20 cellular contexts compared by ENCODE assay signal in the genomic region with DNA sequence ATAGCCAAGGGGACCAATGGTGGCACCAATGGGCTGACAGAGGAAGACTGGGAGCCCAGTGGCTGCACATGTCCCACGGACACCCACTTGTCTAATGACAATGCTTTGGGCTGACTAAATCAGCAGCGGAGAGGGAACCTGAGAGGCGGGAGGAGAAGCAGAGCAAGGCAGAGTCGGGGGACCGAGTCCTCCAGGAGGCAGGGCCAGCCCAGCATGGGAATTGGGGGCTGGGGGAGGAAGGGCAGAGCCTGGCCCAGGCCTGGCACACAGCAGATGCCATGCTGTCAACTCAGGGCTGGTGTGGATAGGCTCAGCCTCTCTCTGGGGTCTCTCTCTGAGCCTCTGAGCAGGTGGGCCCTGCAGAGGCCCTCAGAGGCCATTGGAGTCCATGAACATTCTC.
DNase-seq lines count a peak whose midpoint lies in the region; ATAC-seq, FAIRE-seq and TF ChIP-seq lines count a peak whose summit lies in the region.
"Had no signal": no experiment of that assay in that cellular context is flagged by ENCODE, and none has a peak within 500 bp of the region (broad histone marks: within the 10 kb centered on the region; RNA-seq: fewer than 3 reads in every experiment).

No MANE protein-coding gene starts in this region.

- H3K27me3 ChIP-seq in RWPE2 (ENCODE audit: insufficient read depth, poor library complexity, severe bottlenecking) (no peaks in the 10 kb centered on the region), PC-3 (ENCODE audit: low read length) (peaks cover 21% of the 10 kb centered on the region)

- ATAC-seq in RWPE2 (ENCODE audit: low read depth) (no peak), GM19328 (IDR thresholded peaks at IDR 0.05; ENCODE audit: unreplicated experiment) (no peak), PC-3 (no peak)
- no peak for ATAC-seq in stimulated activated naive B cell treated with anti-CD40 and anti-IgM and Interleukin-4, amounts not matched to agents 10 μg/mL and 1 μg/mL and 100 μg/mL, for 72 hours (replicated peaks)
- ATAC-seq: Right ventricle myocardium inferior had no signal

- no peak overlapping the region for H3K27ac ChIP-seq in RWPE2 (ENCODE audit: poor library complexity, severe bottlenecking)
- no peak overlapping the region for H3K27ac ChIP-seq in kidney (ENCODE audit: low read depth in 2 of 2, low read length in 2 of 2)
- H3K27ac ChIP-seq in PC-3 (ENCODE audit: low read length): no peak overlapping the region
- H3K27ac ChIP-seq: C4-2B had no signal

- H3K9me3 Mint-ChIP-seq in activated CD4-positive, alpha-beta T cell treated with anti-CD3 and anti-CD28 coated beads, Interleukin-2, amount 10 ng/mL, durations not matched to agents 24 days and 14 days: peaks cover 9% of the 10 kb centered on the region
- peaks cover 3% of the 10 kb centered on the region for H3K9me3 Mint-ChIP-seq in activated CD4-positive, alpha-beta T cell treated with anti-CD3 and anti-CD28 coated beads, Interleukin-2, amount 10 ng/mL, durations not matched to agents 7 days and 5 days
- H3K9me3 Mint-ChIP-seq in stimulated activated naive B cell treated with anti-CD40 and anti-IgM and Interleukin-4, amounts not matched to agents 10 μg/mL and 1 μg/mL and 100 μg/mL, for 72 hours: no peaks in the 10 kb centered on the region

- H3K36me3 ChIP-seq in RWPE2 (ENCODE audit: low read depth): no peaks in the 10 kb centered on the region
- H3K36me3 ChIP-seq in kidney (ENCODE audit: control insufficient read depth in 1 of 2, insufficient read depth in 2 of 2, low read length in 2 of 2): no peaks in the 10 kb centered on the region
- H3K36me3 ChIP-seq in PC-3 (ENCODE audit: low read depth, low read length): no peaks in the 10 kb centered on the region

- H3K27ac Mint-ChIP-seq in activated CD4-positive, alpha-beta T cell treated with anti-CD3 and anti-CD28 coated beads, Interleukin-2, amount 10 ng/mL, durations not matched to agents 24 days and 14 days: peak overlapping the region; percentile 31
- H3K27ac Mint-ChIP-seq in activated CD4-positive, alpha-beta T cell treated with anti-CD3 and anti-CD28 coated beads, Interleukin-2, amount 10 ng/mL, durations not matched to agents 7 days and 5 days: no peak overlapping the region
- peak overlapping the region; percentile 73 for H3K27ac Mint-ChIP-seq in stimulated activated naive B cell treated with anti-CD40 and anti-IgM and Interleukin-4, amounts not matched to agents 10 μg/mL and 1 μg/mL and 100 μg/mL, for 72 hours

- H3K4me3 ChIP-seq in RWPE2 (ENCODE audit: severe bottlenecking) (no peak overlapping the region), kidney (ENCODE audit: low read length in 2 of 2) (no peak overlapping the region), PC-3 (ENCODE audit: low read length) (no peak overlapping the region)

- TF ChIP-seq CTCF in RWPE2 (IDR thresholded peaks at IDR 0.05; ENCODE audit: poor library complexity, severe bottlenecking): no peak
- no peak for TF ChIP-seq CTCF in kidney (IDR thresholded peaks at IDR 0.05; ENCODE audit: borderline replicate concordance, extremely low read depth, insufficient read depth)
- no peak for TF ChIP-seq CTCF in PC-3 (conservative IDR thresholded peaks at IDR 0.05; ENCODE audit: low read depth, low read length)

- H3K9me3 ChIP-seq in RWPE2 (ENCODE audit: severe bottlenecking) (no peaks in the 10 kb centered on the region), kidney (ENCODE audit: control insufficient read depth in 1 of 2, low read length in 2 of 2) (no peaks in the 10 kb centered on the region), PC-3 (ENCODE audit: low read length) (no peaks in the 10 kb centered on the region)

- no peak overlapping the region for H3K4me3 Mint-ChIP-seq in activated CD4-positive, alpha-beta T cell treated with anti-CD3 and anti-CD28 coated beads, Interleukin-2, amount 10 ng/mL, durations not matched to agents 24 days and 14 days
- no peak overlapping the region for H3K4me3 Mint-ChIP-seq in activated CD4-positive, alpha-beta T cell treated with anti-CD3 and anti-CD28 coated beads, Interleukin-2, amount 10 ng/mL, durations not matched to agents 7 days and 5 days
- no peak overlapping the region for H3K4me3 Mint-ChIP-seq in stimulated activated naive B cell treated with anti-CD40 and anti-IgM and Interleukin-4, amounts not matched to agents 10 μg/mL and 1 μg/mL and 100 μg/mL, for 72 hours

- no peaks in the 10 kb centered on the region for H4K20me1 ChIP-seq in PC-3 (ENCODE audit: low read length)

- intact Hi-C loops in activated CD4-positive, alpha-beta T cell treated with anti-CD3 and anti-CD28 coated beads, Interleukin-2, amount 10 ng/mL, durations not matched to agents 24 days and 14 days (cut with micrococcal nuclease): no loop called here
- intact Hi-C loops in kidney (cut with DNase I): no loop called here
- intact Hi-C loops in PC-3 (cut with micrococcal nuclease): no loop called here

- H3F3A ChIP-seq in PC-3 (ENCODE audit: low read length, unreplicated experiment): no peaks in the 10 kb centered on the region

- H3K9me2 ChIP-seq in PC-3 (replicated peaks; ENCODE audit: low read length): no peaks in the 10 kb centered on the region

- H3K4me1 ChIP-seq in RWPE2 (ENCODE audit: insufficient read depth, poor library complexity, severe bottlenecking): no peaks in the 10 kb centered on the region
- no peaks in the 10 kb centered on the region for H3K4me1 ChIP-seq in kidney (ENCODE audit: control insufficient read depth in 1 of 2, insufficient read depth in 1 of 2, low read depth in 1 of 2, low read length in 2 of 2)
- H3K4me1 ChIP-seq in PC-3 (ENCODE audit: insufficient read depth, low read length): no peaks in the 10 kb centered on the region

- POLR2A ChIA-PET in activated CD4-positive, alpha-beta T cell treated with anti-CD3 and anti-CD28 coated beads, Interleukin-2, amount 10 ng/mL, durations not matched to agents 7 days and 5 days (lab: Charles Lee): no interaction called here
- POLR2A ChIA-PET in PC-3 (lab: Charles Lee; ENCODE audit: unreplicated experiment): no interaction called here

- no TSS peak for BruUV-seq in PC-3 (replicated peaks; lab: Mats Ljungman, UMichigan)

- H3K27me3 Mint-ChIP-seq in activated CD4-positive, alpha-beta T cell treated with anti-CD3 and anti-CD28 coated beads, Interleukin-2, amount 10 ng/mL, durations not matched to agents 24 days and 14 days: peaks cover 20% of the 10 kb centered on the region
- peaks cover 7% of the 10 kb centered on the region for H3K27me3 Mint-ChIP-seq in activated CD4-positive, alpha-beta T cell treated with anti-CD3 and anti-CD28 coated beads, Interleukin-2, amount 10 ng/mL, durations not matched to agents 7 days and 5 days
- H3K27me3 Mint-ChIP-seq in stimulated activated naive B cell treated with anti-CD40 and anti-IgM and Interleukin-4, amounts not matched to agents 10 μg/mL and 1 μg/mL and 100 μg/mL, for 72 hours: no peaks in the 10 kb centered on the region

- no peak for FAIRE-seq in kidney (lab: Jason Lieb, UNC)
- FAIRE-seq: A204.1, D721Med, RCC 7860 had no signal

- no peaks in the 10 kb centered on the region for H3K36me3 Mint-ChIP-seq in activated CD4-positive, alpha-beta T cell treated with anti-CD3 and anti-CD28 coated beads, Interleukin-2, amount 10 ng/mL, durations not matched to agents 24 days and 14 days (ENCODE audit: low read depth)
- peaks cover 1% of the 10 kb centered on the region for H3K36me3 Mint-ChIP-seq in activated CD4-positive, alpha-beta T cell treated with anti-CD3 and anti-CD28 coated beads, Interleukin-2, amount 10 ng/mL, durations not matched to agents 7 days and 5 days (ENCODE audit: low read depth)
- H3K36me3 Mint-ChIP-seq in stimulated activated naive B cell treated with anti-CD40 and anti-IgM and Interleukin-4, amounts not matched to agents 10 μg/mL and 1 μg/mL and 100 μg/mL, for 72 hours: no peaks in the 10 kb centered on the region

- CTCF ChIA-PET in activated CD4-positive, alpha-beta T cell treated with anti-CD3 and anti-CD28 coated beads, Interleukin-2, amount 10 ng/mL, durations not matched to agents 7 days and 5 days (lab: Charles Lee): no interaction called here
- CTCF ChIA-PET in PC-3 (lab: Charles Lee): no interaction called here

- H3K4me2 ChIP-seq in PC-3 (ENCODE audit: low read length): no peak overlapping the region

- no peaks in the 10 kb centered on the region for H3K79me2 ChIP-seq in PC-3 (ENCODE audit: low read length)

- DNase-seq in activated CD4-positive, alpha-beta T cell treated with anti-CD3 and anti-CD28 coated beads, Interleukin-2, amount 10 ng/mL, durations not matched to agents 24 days and 14 days: no peak
- DNase-seq in activated CD4-positive, alpha-beta T cell treated with anti-CD3 and anti-CD28 coated beads, Interleukin-2, amount 10 ng/mL, durations not matched to agents 7 days and 5 days: no peak
- DNase-seq in RWPE2 (ENCODE audit: low spot score) (peak; percentile 37), kidney (peak; percentile 26), PC-3 (no peak)
- DNase-seq in stimulated activated naive B cell treated with anti-CD40 and anti-IgM and Interleukin-4, amounts not matched to agents 10 μg/mL and 1 μg/mL and 100 μg/mL, for 72 hours: no peak
- DNase-seq: H7, Kasumi-1, NCI-H1694, NCI-H2081, NCI-H2171, NCI-H345, NCI-H524 treated with DMSO at 0.1 percent for 48 hours, NCI-H82 had no signal

- H3K9ac ChIP-seq in kidney (ENCODE audit: low read length in 2 of 2) (no peak overlapping the region), PC-3 (ENCODE audit: low read length) (no peak overlapping the region)

- peaks cover 9% of the 10 kb centered on the region for H3K4me1 Mint-ChIP-seq in activated CD4-positive, alpha-beta T cell treated with anti-CD3 and anti-CD28 coated beads, Interleukin-2, amount 10 ng/mL, durations not matched to agents 24 days and 14 days
- H3K4me1 Mint-ChIP-seq in activated CD4-positive, alpha-beta T cell treated with anti-CD3 and anti-CD28 coated beads, Interleukin-2, amount 10 ng/mL, durations not matched to agents 7 days and 5 days: peaks cover 13% of the 10 kb centered on the region
- H3K4me1 Mint-ChIP-seq in stimulated activated naive B cell treated with anti-CD40 and anti-IgM and Interleukin-4, amounts not matched to agents 10 μg/mL and 1 μg/mL and 100 μg/mL, for 72 hours: peaks cover 5 to 10% of the 10 kb centered on the region in 2 donors

- H2AFZ ChIP-seq in PC-3 (ENCODE audit: low read length): no peak overlapping the region

Comparison
In these comparisons a context has a peak if more than half of its experiments do, and no peak if none do; other contexts are left out.
1. DNase-seq: peak in RWPE2 (single experiment) and kidney (single experiment); none in activated CD4-positive, alpha-beta T cell treated with anti-CD3 and anti-CD28 coated beads, Interleukin-2, amount 10 ng/mL, durations not matched to agents 24 days and 14 days (single experiment), activated CD4-positive, alpha-beta T cell treated with anti-CD3 and anti-CD28 coated beads, Interleukin-2, amount 10 ng/mL, durations not matched to agents 7 days and 5 days (single experiment), stimulated activated naive B cell treated with anti-CD40 and anti-IgM and Interleukin-4, amounts not matched to agents 10 μg/mL and 1 μg/mL and 100 μg/mL, for 72 hours (single experiment) and PC-3 (single experiment).